ENCODE assay signal across 7 cellular contexts in genomic region chr20:46362931-46363872, GRCh38. TPM values are rescaled to one million over a fixed set of nuclear protein-coding genes. Genes with fewer than 3 reads are reported as not detected.
A peak's percentile ranks its signal among the peaks of the same experiment; 100 is the strongest.
DNase-seq lines count a peak whose midpoint lies in the region; ATAC-seq and TF ChIP-seq lines count a peak whose summit lies in the region.

No MANE protein-coding gene starts in this region.

- peak overlapping the region; percentile 99 for H3K4me3 ChIP-seq in astrocyte of the cerebellum (ENCODE audit: low read depth, low read length)

- H3K4me3 Mint-ChIP-seq in mesothelial cell of epicardium: peak overlapping the region; percentile 83

- in situ Hi-C loops in astrocyte of the cerebellum (cut with HindIII; ENCODE audit: low sequenced_read_pairs) (no loop called here), GM13976 (cut with MboI; ENCODE audit: low sequenced_read_pairs, unreplicated experiment) (no loop called here)

- DNase-seq in astrocyte of the cerebellum (ENCODE audit: low read depth) (no peak), mesothelial cell of epicardium (ENCODE audit: low spot score in 2 of 2, unreplicated experiment in 2 of 2) (no peak), GM13976 (ENCODE audit: low spot score) (no peak), HUDEP-2 (lab: John Stamatoyannopoulos, UW; ENCODE audit: unreplicated experiment in 76 of 76) (no peak)

- H3K27me3 Mint-ChIP-seq in mesothelial cell of epicardium (ENCODE audit: low read depth): no peaks in the 10 kb centered on the region

- ATAC-seq in GM19395 (IDR thresholded peaks at IDR 0.05; ENCODE audit: unreplicated experiment) (peak; percentile 7), HG03439 (IDR thresholded peaks at IDR 0.05; ENCODE audit: unreplicated experiment) (peak; percentile 10), GM19328 (IDR thresholded peaks at IDR 0.05; ENCODE audit: unreplicated experiment) (no peak)

- H3K9me3 Mint-ChIP-seq in mesothelial cell of epicardium: no peaks in the 10 kb centered on the region

- H3K4me1 Mint-ChIP-seq in mesothelial cell of epicardium: peaks cover 15% of the 10 kb centered on the region

- no peak for TF ChIP-seq CTCF in astrocyte of the cerebellum (IDR thresholded peaks at IDR 0.05; ENCODE audit: low read depth, low read length, missing control alignments)
- no peak for TF ChIP-seq CTCF in mesothelial cell of epicardium (IDR thresholded peaks at IDR 0.05; ENCODE audit: unreplicated experiment)
- TF ChIP-seq CTCF in GM13976 (IDR thresholded peaks at IDR 0.05; ENCODE audit: borderline replicate concordance, control extremely low read depth, extremely low read depth, insufficient read depth, missing control alignments): no peak

- H3K36me3 Mint-ChIP-seq in mesothelial cell of epicardium: peaks cover 8% of the 10 kb centered on the region

- H3K27ac Mint-ChIP-seq in mesothelial cell of epicardium: peak overlapping the region; percentile 98

RNA-seq across cellular contexts. Expression of gene ELMO2, which starts 43.2 kb away (rescaled TPM):
- 53.2 to 56.5 TPM (median 54.2 TPM) in 3 replicates for total RNA-seq in mesothelial cell of epicardium

RNA-seq across cellular contexts. Expression of gene CDH22, which starts 54.9 kb away (rescaled TPM):
- 0.14 to 0.18 TPM in 2 of 3 replicates, not detected in the other for total RNA-seq in mesothelial cell of epicardium
